In genomic region chr13:38590796-38591507, GRCh38 we compare ENCODE assay signal across 21 cellular contexts.
DNase-seq lines count a peak whose midpoint lies in the region; ATAC-seq and TF ChIP-seq lines count a peak whose summit lies in the region.
"Had no signal": no experiment of that assay in that cellular context is flagged by ENCODE, and none has a peak within 500 bp of the region (broad histone marks: within the 10 kb centered on the region; RNA-seq: fewer than 3 reads in every experiment).

No MANE protein-coding gene starts in this region.

- no peaks in the 10 kb centered on the region for H3K4me1 ChIP-seq in lower lobe of right lung
- H3K4me1 ChIP-seq: Caco-2, parathyroid adenoma had no signal

- DNase-seq in DMS53 treated with DMSO at 0.1 percent for 48 hours (lab: John Stamatoyannopoulos, UW; ENCODE audit: unreplicated experiment) (peak; percentile 84), NCI-H1105 treated with DMSO at 0.1 percent for 48 hours (lab: John Stamatoyannopoulos, UW) (peak; percentile 93), NCI-H345 treated with DMSO at 0.1 percent for 48 hours (lab: John Stamatoyannopoulos, UW; ENCODE audit: unreplicated experiment) (peak; percentile 88), lower lobe of right lung (peak; percentile 62), NCI-H2171 (lab: John Stamatoyannopoulos, UW) (no peak), dedifferentiated amniotic fluid mesenchymal stem cell (ENCODE audit: extremely low spot score) (no peak), ecto neural progenitor cell (ENCODE audit: low spot score) (no peak)
- DNase-seq: activated CD4-positive, alpha-beta T cell treated with anti-CD3 and anti-CD28 coated beads for 48 hours; brain microvascular endothelial cell; foreskin fibroblast; hypothalamus; islet precursor cell; natural killer cell; NCI-H1930; stimulated activated CD4-positive, alpha-beta T cell treated with anti-CD3 and anti-CD28 coated beads, Interleukin-1b, Interleukin-23, amount 100 ng/mL, for 48 hours; stimulated activated naive CD8-positive, alpha-beta T cell treated with anti-CD3 and anti-CD28 coated beads, Interleukin-15, Interleukin-2, amounts not matched to agents 100 U/mL and 50 U/mL, for 24 hours; trophoblast cell had no signal

- H3K36me3 ChIP-seq in lower lobe of right lung: no peaks in the 10 kb centered on the region
- H3K36me3 ChIP-seq: brain microvascular endothelial cell had no signal

- peak; percentile 95 to 96 for ATAC-seq in lower lobe of right lung
- ATAC-seq: activated T-helper 17 cell treated with anti-CD3 and anti-CD28 coated beads, Interleukin-2, amount 50 U/mL, for 72 hours; natural killer cell; stimulated activated naive CD8-positive, alpha-beta T cell treated with anti-CD3 and anti-CD28 coated beads, Interleukin-15, Interleukin-2, amounts not matched to agents 100 U/mL and 50 U/mL, for 24 hours had no signal

- TF ChIP-seq CTCF in lower lobe of right lung (IDR thresholded peaks at IDR 0.05): no peak

- H3K27me3 ChIP-seq in lower lobe of right lung (ENCODE audit: low read depth): no peaks in the 10 kb centered on the region
- H3K27me3 ChIP-seq: brain microvascular endothelial cell had no signal

- intact Hi-C loops in lower lobe of right lung (cut with DNase I): no loop called here

- no peak overlapping the region for H3K4me3 ChIP-seq in lower lobe of right lung

- no peaks in the 10 kb centered on the region for H3K9me3 ChIP-seq in lower lobe of right lung
- H3K9me3 ChIP-seq: Caco-2 had no signal

- H3K27ac ChIP-seq in lower lobe of right lung: peak overlapping the region; percentile 57
- H3K27ac ChIP-seq: brain microvascular endothelial cell, epithelial cell of prostate, parathyroid adenoma had no signal

Comparison
In these comparisons a context has a peak if more than half of its experiments do, and no peak if none do; other contexts are left out.
1. DNase-seq: peak in DMS53 treated with DMSO at 0.1 percent for 48 hours (single experiment), NCI-H1105 treated with DMSO at 0.1 percent for 48 hours (single experiment), NCI-H345 treated with DMSO at 0.1 percent for 48 hours (single experiment) and lower lobe of right lung (single experiment); none in NCI-H2171 (single experiment), dedifferentiated amniotic fluid mesenchymal stem cell (single experiment) and ecto neural progenitor cell (single experiment).